ENCODE assay signal across 16 cellular contexts in the genomic region with DNA sequence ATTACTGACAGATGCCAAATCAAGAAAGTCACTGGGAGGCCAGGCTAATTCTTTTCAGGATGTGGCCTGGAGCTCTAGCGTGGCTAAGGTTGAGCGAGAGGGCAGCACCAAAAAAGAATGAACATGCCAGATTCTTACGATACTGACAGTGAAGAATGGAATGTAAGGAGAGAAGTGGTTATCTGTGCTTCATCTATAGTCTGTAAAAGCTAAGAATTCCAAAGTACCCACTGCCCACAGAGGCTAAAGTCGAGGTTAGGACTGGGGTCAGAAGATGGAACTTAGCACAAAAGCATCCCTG. TPM values are rescaled to one million over a fixed set of nuclear protein-coding genes. Genes with fewer than 3 reads are reported as not detected.
DNase-seq lines count a peak whose midpoint lies in the region; ATAC-seq and TF ChIP-seq lines count a peak whose summit lies in the region.
"Had no signal": no experiment of that assay in that cellular context is flagged by ENCODE, and none has a peak within 500 bp of the region (broad histone marks: within the 10 kb centered on the region; RNA-seq: fewer than 3 reads in every experiment).

No MANE protein-coding gene starts in this region.

- TF ChIP-seq CTCF in BJ (IDR thresholded peaks at IDR 0.05; ENCODE audit: insufficient read depth, low read depth, low read length), result no peak
- no peak for TF ChIP-seq CTCF in IMR-90 (conservative IDR thresholded peaks at IDR 0.05; ENCODE audit: low read depth, low read length)
- TF ChIP-seq CTCF in mesothelial cell of epicardium (IDR thresholded peaks at IDR 0.05; ENCODE audit: unreplicated experiment), result no peak

- H2BK120ac ChIP-seq in IMR-90 (ENCODE audit: low read depth, low read length), result no peak overlapping the region

- no peak overlapping the region for H4K91ac ChIP-seq in IMR-90 (ENCODE audit: insufficient read depth, low read depth, low read length)

- no CpG with 5 or more reads among the region's 4 CpGs for WGBS in IMR-90 (ENCODE audit: extremely low coverage in 2 of 2, insufficient read length in 1 of 2), 2 experiments

- H3K56ac ChIP-seq in IMR-90 (ENCODE audit: extremely low read depth, insufficient read depth, low read length), result no peak overlapping the region

- dilution Hi-C loops in IMR-90 (cut with HindIII; ENCODE audit: low sequenced_read_pairs, unreplicated experiment), result no loop called here

- H2BK15ac ChIP-seq in IMR-90 (ENCODE audit: low read depth, low read length), result no peak overlapping the region

- no peak overlapping the region for H3K4me2 ChIP-seq in IMR-90 (ENCODE audit: low read depth, low read length)
- H3K4me2 ChIP-seq: BLaER1 had no signal

- ATAC-seq in IMR-90 (ENCODE audit: low read depth) (peak; percentile 29), GM18505 (IDR thresholded peaks at IDR 0.05; ENCODE audit: unreplicated experiment) (no peak), HG02588 (IDR thresholded peaks at IDR 0.05; ENCODE audit: unreplicated experiment) (no peak), HG02852 (IDR thresholded peaks at IDR 0.05; ENCODE audit: unreplicated experiment) (no peak)
- ATAC-seq in central memory CD8-positive, alpha-beta T cell (replicated peaks; ENCODE audit: extremely low read depth, poor library complexity, severe bottlenecking), result no peak

- H4K8ac ChIP-seq in IMR-90 (ENCODE audit: low read depth in 2 of 2, low read length in 2 of 2), result no peak overlapping the region

- in situ Hi-C loops in IMR-90 (cut with MboI; ENCODE audit: low sequenced_read_pairs), result no loop called here

- intact Hi-C loops in IMR-90 (cut with micrococcal nuclease), result no loop called here

- H3K36me3 Mint-ChIP-seq in central memory CD8-positive, alpha-beta T cell (ENCODE audit: insufficient read depth), result peaks cover 55% of the 10 kb centered on the region
- H3K36me3 Mint-ChIP-seq in mesothelial cell of epicardium, result peaks cover 43% of the 10 kb centered on the region

- CTCF ChIA-PET in BJ (lab: Yijun Ruan, JAX), result interaction anchor here (1.1 to 2.1 kb wide), 5 partner anchors 16 to 155 kb away, joined by 3 to 8 read pairs (median 5); a partner anchor contains a TSS
- CTCF ChIA-PET in IMR-90 (lab: Yijun Ruan, JAX), result interaction anchor here (1.7 kb wide), 1 partner anchor 110 kb away, joined by 4 read pairs; no protein-coding TSS in a partner anchor

- no peak overlapping the region for H2BK5ac ChIP-seq in IMR-90 (ENCODE audit: low read depth, low read length, poor library complexity, severe bottlenecking)

- TF ChIP-seq POLR2A in IMR-90 (IDR thresholded peaks at IDR 0.05; ENCODE audit: low read depth, low read length), result no peak
- no peak for TF ChIP-seq POLR2A in GM18505 (IDR thresholded peaks at IDR 0.05; ENCODE audit: borderline replicate concordance, extremely low read depth, insufficient read depth, insufficient read length)

- no peaks in the 10 kb centered on the region for H3K27me3 Mint-ChIP-seq in central memory CD8-positive, alpha-beta T cell
- no peaks in the 10 kb centered on the region for H3K27me3 Mint-ChIP-seq in mesothelial cell of epicardium (ENCODE audit: low read depth)

- H3K4me3 ChIP-seq in BJ (ENCODE audit: low read depth, low read length) (no peak overlapping the region), IMR-90 (ENCODE audit: insufficient read depth, low read depth, low read length) (no peak overlapping the region)
- H3K4me3 ChIP-seq: BLaER1, esophagus muscularis mucosa, vagina had no signal

- no peak for TF ChIP-seq RAD21 in IMR-90 (IDR thresholded peaks at IDR 0.05; ENCODE audit: low read length)

- H3K9me3 ChIP-seq in IMR-90 (ENCODE audit: control insufficient read depth, insufficient read depth, low read length), result no peaks in the 10 kb centered on the region
- H3K9me3 ChIP-seq: BLaER1, esophagus muscularis mucosa, vagina had no signal

- POLR2A ChIA-PET in BJ (lab: Charles Lee), result no interaction called here
- POLR2A ChIA-PET in IMR-90 (lab: Charles Lee; ENCODE audit: unreplicated experiment), result no interaction called here

- peaks cover 10% of the 10 kb centered on the region for H3K36me3 ChIP-seq in BJ (ENCODE audit: control insufficient read depth, insufficient read depth, low read length)
- peaks cover 39% of the 10 kb centered on the region for H3K36me3 ChIP-seq in IMR-90 (ENCODE audit: control insufficient read depth, insufficient read depth, low read length)

- H3K27ac Mint-ChIP-seq in central memory CD8-positive, alpha-beta T cell (ENCODE audit: low read depth), result peak overlapping the region; percentile 56
- H3K27ac Mint-ChIP-seq in mesothelial cell of epicardium, result peak overlapping the region; percentile 89

- H3K27ac ChIP-seq in IMR-90 (ENCODE audit: insufficient read depth, low read length), result no peak overlapping the region
- H3K27ac ChIP-seq: BLaER1, esophagus muscularis mucosa, vagina had no signal

- no peak overlapping the region for H3K4ac ChIP-seq in IMR-90 (ENCODE audit: low read depth, low read length)

- H3K4me3 Mint-ChIP-seq in central memory CD8-positive, alpha-beta T cell, result no peak overlapping the region
- no peak overlapping the region for H3K4me3 Mint-ChIP-seq in mesothelial cell of epicardium

- H3K18ac ChIP-seq in IMR-90 (ENCODE audit: low read depth, low read length), result no peak overlapping the region

- H2AFZ ChIP-seq in IMR-90 (replicated peaks; ENCODE audit: low read length, poor library complexity), result no peak overlapping the region

- no peak overlapping the region for H4K5ac ChIP-seq in IMR-90 (ENCODE audit: low read depth, low read length)

- DNase-seq in BJ (ENCODE audit: low read depth), result peak; percentile 26
- DNase-seq in IMR-90, result no peak
- DNase-seq in central memory CD8-positive, alpha-beta T cell (ENCODE audit: low spot score in 2 of 2), result no peak
- DNase-seq in mesothelial cell of epicardium (ENCODE audit: low spot score in 2 of 2, unreplicated experiment in 2 of 2), result no peak
- DNase-seq in cerebellar cortex (ENCODE audit: low spot score), result no peak
- DNase-seq: activated CD4-positive, alpha-beta T cell treated with anti-CD3 and anti-CD28 coated beads for 4 hours; activated effector memory CD4-positive, alpha-beta T cell treated with anti-CD3 and anti-CD28 coated beads, Interleukin-2, amount 50 U/mL, for 16 hours; H7; stimulated activated CD4-positive, alpha-beta T cell treated with anti-CD3 and anti-CD28 coated beads, Interleukin-2, amount 100 ng/mL, for 48 hours; T-helper 1 cell had no signal

- no TSS peak for BruUV-seq in IMR-90 (replicated peaks; lab: Mats Ljungman, UMichigan)

- H3K9ac ChIP-seq in IMR-90 (ENCODE audit: low read depth, low read length), result no peak overlapping the region
- H3K9ac ChIP-seq: BLaER1 had no signal

- peaks cover 6% of the 10 kb centered on the region; the same call in 1 of the 2 replicates for H3K9me1 ChIP-seq in IMR-90 (ENCODE audit: insufficient read depth, low read length)

- no peaks in the 10 kb centered on the region for H3K9me3 Mint-ChIP-seq in central memory CD8-positive, alpha-beta T cell
- peaks cover 19% of the 10 kb centered on the region for H3K9me3 Mint-ChIP-seq in mesothelial cell of epicardium

- H2AK5ac ChIP-seq in IMR-90 (ENCODE audit: low read depth, low read length), result no peak overlapping the region

- no peak overlapping the region for H2BK20ac ChIP-seq in IMR-90 (ENCODE audit: low read depth, low read length)

- H3K27me3 ChIP-seq in BJ (ENCODE audit: control insufficient read depth, insufficient read depth, low read length) (no peaks in the 10 kb centered on the region), IMR-90 (ENCODE audit: control insufficient read depth, insufficient read depth, low read length) (no peaks in the 10 kb centered on the region)
- H3K27me3 ChIP-seq: BLaER1, esophagus muscularis mucosa, vagina had no signal

- H4K20me1 ChIP-seq in IMR-90 (ENCODE audit: insufficient read depth, low read length), result peaks cover 6% of the 10 kb centered on the region; the same call in 1 of the 2 replicates

- H3K4me1 Mint-ChIP-seq in central memory CD8-positive, alpha-beta T cell, result peaks cover 23% of the 10 kb centered on the region
- H3K4me1 Mint-ChIP-seq in mesothelial cell of epicardium, result peaks cover 16% of the 10 kb centered on the region

- H3K14ac ChIP-seq in IMR-90 (replicated peaks; ENCODE audit: low read depth, low read length), result no peak overlapping the region

- H3K23ac ChIP-seq in IMR-90 (ENCODE audit: low read depth, low read length), result no peak overlapping the region; the same call in 1 of the 2 replicates

- H2AK9ac ChIP-seq in IMR-90 (replicated peaks; ENCODE audit: low read depth, low read length, poor library complexity), result no peak overlapping the region

- peaks cover 2% of the 10 kb centered on the region; the same call in 1 of the 2 replicates for H3K4me1 ChIP-seq in IMR-90 (ENCODE audit: control insufficient read depth, insufficient read depth, low read length)
- H3K4me1 ChIP-seq: BLaER1, esophagus muscularis mucosa, vagina had no signal

- peaks cover 23 to 32% of the 10 kb centered on the region in 2 experiments for H3K79me1 ChIP-seq in IMR-90 (ENCODE audit: low read depth in 1 of 2, low read length in 2 of 2)

RNA-seq across cellular contexts. Expression of a gene that starts 32.7 kb away (rescaled TPM):
- 0.07 and 0.13 TPM in 2 replicates for polyA plus RNA-seq in BJ (2011; rRNA removed)
- polyA minus RNA-seq in BJ (2011; rRNA and poly(A)+ RNA removed), result not detected in 2 replicates
- under 0.01 TPM in 2 replicates for total RNA-seq in IMR-90 (2012; rRNA removed)
- polyA plus RNA-seq in IMR-90 (2012; rRNA removed), result 0.09 and 0.19 TPM in 2 replicates
- polyA plus RNA-seq in IMR-90 (2012; cell fraction: cytosol; rRNA removed), result 0.15 TPM in 1 of 2 replicates, not detected in the other
- polyA plus RNA-seq in IMR-90 (2012; cell fraction: nucleus; rRNA removed; ENCODE audit: low replicate concordance), result 1.3 and 2.0 TPM in 2 replicates
- 2.0 to 2.9 TPM (median 2.4 TPM) in 3 replicates for total RNA-seq in mesothelial cell of epicardium

RNA-seq across cellular contexts. Expression of a gene that starts 35.5 kb away (rescaled TPM):
- polyA plus RNA-seq in BJ (2011; rRNA removed), result 82.3 and 99.2 TPM in 2 replicates
- 53.4 and 75.4 TPM in 2 replicates for polyA minus RNA-seq in BJ (2011; rRNA and poly(A)+ RNA removed)
- 23.8 and 28.1 TPM in 2 replicates for total RNA-seq in IMR-90 (2012; rRNA removed)
- polyA plus RNA-seq in IMR-90 (2012; rRNA removed), result 85.2 and 86.2 TPM in 2 replicates
- 60.7 and 114 TPM in 2 replicates for polyA plus RNA-seq in IMR-90 (2012; cell fraction: cytosol; rRNA removed)
- polyA plus RNA-seq in IMR-90 (2012; cell fraction: nucleus; rRNA removed; ENCODE audit: low replicate concordance), result 20.2 and 34.7 TPM in 2 replicates
- total RNA-seq in mesothelial cell of epicardium, result 60.1 to 61.9 TPM (median 61.1 TPM) in 3 replicates

RNA-seq across cellular contexts. Expression of a gene that starts 48.2 kb away (rescaled TPM):
- polyA plus RNA-seq in BJ (2011; rRNA removed) (12.4 and 25.8 TPM in 2 replicates), IMR-90 (2012; rRNA removed) (38.8 and 39.0 TPM in 2 replicates)
- 21.6 and 24.1 TPM in 2 replicates for polyA minus RNA-seq in BJ (2011; rRNA and poly(A)+ RNA removed)
- total RNA-seq in IMR-90 (2012; rRNA removed) (9.7 and 10.0 TPM in 2 replicates), mesothelial cell of epicardium (26.4 to 27.8 TPM (median 26.6 TPM) in 3 replicates)
- polyA plus RNA-seq in IMR-90 (2012; cell fraction: cytosol; rRNA removed), result 27.5 and 45.0 TPM in 2 replicates
- 25.5 and 57.7 TPM in 2 replicates for polyA plus RNA-seq in IMR-90 (2012; cell fraction: nucleus; rRNA removed; ENCODE audit: low replicate concordance)

RNA-seq across cellular contexts. Expression of a gene that starts 48.6 kb away (rescaled TPM):
- polyA plus RNA-seq in BJ (2011; rRNA removed), result 33.4 and 36.3 TPM in 2 replicates
- 28.9 and 32.0 TPM in 2 replicates for polyA minus RNA-seq in BJ (2011; rRNA and poly(A)+ RNA removed)
- 38.0 and 49.8 TPM in 2 replicates for total RNA-seq in IMR-90 (2012; rRNA removed)
- 33.9 and 38.0 TPM in 2 replicates for polyA plus RNA-seq in IMR-90 (2012; rRNA removed)
- 19.3 and 25.5 TPM in 2 replicates for polyA plus RNA-seq in IMR-90 (2012; cell fraction: cytosol; rRNA removed)
- polyA plus RNA-seq in IMR-90 (2012; cell fraction: nucleus; rRNA removed; ENCODE audit: low replicate concordance), result 41.2 and 65.5 TPM in 2 replicates
- total RNA-seq in mesothelial cell of epicardium, result 64.9 to 73.8 TPM (median 72.5 TPM) in 3 replicates
